18 cellular contexts compared by ENCODE assay signal in the genomic region with DNA sequence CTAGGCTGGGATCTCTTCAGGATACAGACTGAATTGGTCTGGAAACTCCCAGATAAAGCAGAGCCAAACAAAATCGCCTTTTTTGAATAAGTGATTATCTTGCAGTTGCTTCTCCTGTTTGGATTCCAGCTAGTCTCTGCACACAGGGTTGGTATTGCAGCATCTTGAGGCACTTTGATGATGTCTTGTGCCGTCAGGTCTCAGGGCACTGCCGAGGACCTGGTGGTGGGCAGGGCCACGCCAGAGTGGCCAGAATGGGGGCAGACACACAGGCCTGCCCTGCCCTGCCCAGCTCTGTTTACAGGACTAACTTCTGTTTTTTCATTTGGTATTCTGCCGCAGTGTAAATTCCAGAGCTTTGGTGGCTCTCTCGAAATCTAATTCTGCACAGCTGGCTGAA.
DNase-seq lines count a peak whose midpoint lies in the region; TF ChIP-seq lines count a peak whose summit lies in the region.
"Had no signal": no experiment of that assay in that cellular context is flagged by ENCODE, and none has a peak within 500 bp of the region (broad histone marks: within the 10 kb centered on the region; RNA-seq: fewer than 3 reads in every experiment).

No MANE protein-coding gene starts in this region.

- DNase-seq in breast epithelium (ENCODE audit: low spot score in 2 of 2) (no peak), MCF 10A (ENCODE audit: unreplicated experiment) (no peak), right atrium auricular region (ENCODE audit: low spot score) (no peak), retinal pigment epithelial cell (ENCODE audit: low read depth) (peak; percentile 12), NCI-H2081 treated with DMSO at 0.1 percent for 48 hours (lab: John Stamatoyannopoulos, UW) (no peak), NCI-H748 (lab: John Stamatoyannopoulos, UW; ENCODE audit: unreplicated experiment) (no peak), endothelial cell (ENCODE audit: low spot score) (no peak), islet precursor cell (no peak)
- DNase-seq: activated naive CD4-positive, alpha-beta T cell; central memory CD4-positive, alpha-beta T cell; COR-L47; GOT3; hypothalamus; KBM-7; NCI-H1417 treated with DMSO at 0.1 percent for 48 hours; NCI-H226; pancreas had no signal

- no TSS peak for BruUV-seq in MCF 10A (replicated peaks; lab: Mats Ljungman, UMichigan)

- H3K9me3 Mint-ChIP-seq in MCF 10A (ENCODE audit: unreplicated experiment) (no peaks in the 10 kb centered on the region), endothelial cell (ENCODE audit: unreplicated experiment) (no peaks in the 10 kb centered on the region)

- no peak for TF ChIP-seq POLR2A in breast epithelium (IDR thresholded peaks at IDR 0.05)

- TF ChIP-seq CTCF in breast epithelium (IDR thresholded peaks at IDR 0.05) (no peak), MCF 10A (IDR thresholded peaks at IDR 0.05; ENCODE audit: unreplicated experiment) (no peak), right atrium auricular region (IDR thresholded peaks at IDR 0.05) (no peak), retinal pigment epithelial cell (conservative IDR thresholded peaks at IDR 0.05; ENCODE audit: low read depth, low read length) (no peak), endothelial cell (IDR thresholded peaks at IDR 0.05; ENCODE audit: unreplicated experiment) (no peak)

- H3K27ac Mint-ChIP-seq in MCF 10A (ENCODE audit: low read depth, unreplicated experiment): no peak overlapping the region
- no peak overlapping the region for H3K27ac Mint-ChIP-seq in endothelial cell (ENCODE audit: unreplicated experiment)

- no peaks in the 10 kb centered on the region for H3K27me3 Mint-ChIP-seq in MCF 10A (ENCODE audit: insufficient read depth, unreplicated experiment)
- H3K27me3 Mint-ChIP-seq in endothelial cell (ENCODE audit: unreplicated experiment): no peaks in the 10 kb centered on the region

- peaks cover 11% of the 10 kb centered on the region for H3K4me1 Mint-ChIP-seq in MCF 10A (ENCODE audit: insufficient read depth, unreplicated experiment)
- no peaks in the 10 kb centered on the region for H3K4me1 Mint-ChIP-seq in endothelial cell (ENCODE audit: unreplicated experiment)

- no peak overlapping the region for H3K4me3 Mint-ChIP-seq in MCF 10A (ENCODE audit: unreplicated experiment)
- no peak overlapping the region for H3K4me3 Mint-ChIP-seq in endothelial cell (ENCODE audit: unreplicated experiment)

- no peaks in the 10 kb centered on the region for H3K9me3 ChIP-seq in breast epithelium
- no peaks in the 10 kb centered on the region for H3K9me3 ChIP-seq in right atrium auricular region
- H3K9me3 ChIP-seq: pancreas had no signal

- peak overlapping the region; percentile 58 to 75 for H3K27ac ChIP-seq in breast epithelium
- peak overlapping the region; percentile 36 to 52 for H3K27ac ChIP-seq in right atrium auricular region
- H3K27ac ChIP-seq: 22Rv1, pancreas had no signal

- intact Hi-C loops in breast epithelium (cut with DNase I; ENCODE audit: low total_unique reads) (no loop called here), MCF 10A (cut with micrococcal nuclease) (no loop called here)

- no peaks in the 10 kb centered on the region for H3K4me1 ChIP-seq in breast epithelium
- H3K4me1 ChIP-seq in right atrium auricular region: peaks cover 0 to 38% of the 10 kb centered on the region in 2 donors

- POLR2A ChIA-PET in MCF 10A (lab: Yijun Ruan, JAX): interaction anchor here (0.5 kb wide), 1 partner anchor 41 kb away, joined by 3 read pairs; no protein-coding TSS in a partner anchor

- H3K4me3 ChIP-seq in breast epithelium (peak overlapping the region in 2 of 3 donors; percentile 26 to 52), right atrium auricular region (peak overlapping the region in 1 of 2 donors; percentile 15), retinal pigment epithelial cell (ENCODE audit: low read length) (no peak overlapping the region)
- H3K4me3 ChIP-seq: pancreas had no signal

- H3K36me3 Mint-ChIP-seq in MCF 10A (ENCODE audit: insufficient read depth, unreplicated experiment) (peaks cover 5% of the 10 kb centered on the region), endothelial cell (ENCODE audit: low read depth, unreplicated experiment) (no peaks in the 10 kb centered on the region)

- H3K36me3 ChIP-seq in breast epithelium (no peaks in the 10 kb centered on the region), right atrium auricular region (no peaks in the 10 kb centered on the region)
- H3K36me3 ChIP-seq: pancreas had no signal

- H3K27me3 ChIP-seq in breast epithelium (no peaks in the 10 kb centered on the region), right atrium auricular region (no peaks in the 10 kb centered on the region)
- H3K27me3 ChIP-seq: pancreas had no signal

- CTCF ChIA-PET in MCF 10A (lab: Yijun Ruan, JAX): interaction anchor here (0.6 kb wide), 2 partner anchors 50 to 53 kb away, joined by 3 read pairs; no protein-coding TSS in a partner anchor
